1 cellular context compared by ENCODE assay signal in the genomic region with DNA sequence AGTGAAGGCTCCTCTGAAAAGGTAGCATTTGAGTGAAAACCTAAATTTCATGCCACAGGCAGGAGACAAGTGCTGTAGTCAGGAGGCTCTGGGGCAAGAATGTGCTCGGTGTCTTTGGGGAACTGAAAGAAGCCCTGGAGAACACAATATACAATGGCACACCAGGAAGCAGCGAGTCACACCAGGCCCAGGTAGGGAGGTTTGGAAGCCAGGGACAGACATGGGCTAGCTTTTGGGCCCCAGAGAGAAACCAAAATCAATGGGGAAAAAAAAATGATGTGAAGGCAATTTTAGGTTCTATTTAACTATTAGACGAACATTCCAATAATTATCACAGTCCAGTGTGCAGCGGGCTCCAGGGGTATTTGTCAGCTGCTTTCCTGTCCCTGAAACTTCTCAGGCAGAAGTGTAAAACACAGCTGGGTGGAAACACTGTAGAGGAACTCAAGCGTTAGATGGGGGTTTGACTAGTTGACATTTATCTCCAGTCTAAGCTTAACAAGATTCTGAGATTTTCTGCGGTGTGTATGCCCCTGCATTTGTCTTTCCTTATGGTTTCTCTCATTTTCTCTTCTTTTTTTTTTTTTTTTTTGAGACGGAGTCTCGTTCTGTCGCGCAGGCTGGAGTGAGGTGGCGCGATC.
TF ChIP-seq lines count a peak whose summit lies in the region.

No MANE protein-coding gene starts in this region.

TF ChIP-seq in GM12878, 131 proteins besides CTCF, POLR2A, EP300 and RAD21 (continued from another document and continues in another):
- TF ChIP-seq ZNF384 (IDR thresholded peaks at IDR 0.05; ENCODE audit: borderline replicate concordance, low read depth, low read length) (0 out of 2 replicates have a peak, but pooled peaks have one; percentile 6), NFXL1 (IDR thresholded peaks at IDR 0.05; ENCODE audit: borderline replicate concordance) (no peak), NBN (IDR thresholded peaks at IDR 0.05) (peak; percentile 62; the same call in 1 of the 2 replicates), SP1 (IDR thresholded peaks at IDR 0.05; ENCODE audit: low read depth, low read length) (no peak), RAD51 (IDR thresholded peaks at IDR 0.05) (0 out of 2 replicates have a peak, but pooled peaks have one; percentile 12), BCLAF1 (IDR thresholded peaks at IDR 0.05) (no peak), ELK1 (IDR thresholded peaks at IDR 0.05; ENCODE audit: low read depth, low read length) (no peak), STAT3 (IDR thresholded peaks at IDR 0.05; ENCODE audit: low read depth, low read length) (no peak), GATAD2B (conservative IDR thresholded peaks at IDR 0.05; ENCODE audit: low read depth) (peak; percentile 24; the same call in 1 of the 2 replicates), MTA2 (IDR thresholded peaks at IDR 0.05; ENCODE audit: low read depth) (peak; percentile 46; the same call in 1 of the 2 replicates), TARDBP (IDR thresholded peaks at IDR 0.05; ENCODE audit: borderline replicate concordance) (no peak), POLR2AphosphoS2 (IDR thresholded peaks at IDR 0.05; ENCODE audit: low read depth, low read length) (no peak), SPI1 (IDR thresholded peaks at IDR 0.05; ENCODE audit: borderline replicate concordance, insufficient read depth, low read depth, low read length) (peak; percentile 91), FOS (IDR thresholded peaks at IDR 0.05; ENCODE audit: borderline replicate concordance, extremely low read depth, insufficient read length) (no peak), GABPA (IDR thresholded peaks at IDR 0.05; ENCODE audit: low read depth) (no peak), CEBPB (IDR thresholded peaks at IDR 0.05; ENCODE audit: borderline replicate concordance in 1 of 2, low read depth in 2 of 2, low read length in 2 of 2) (no peak), CBFB (IDR thresholded peaks at IDR 0.05; ENCODE audit: low read depth) (no peak), IRF5 (IDR thresholded peaks at IDR 0.05; ENCODE audit: borderline replicate concordance) (no peak), BCL3 (IDR thresholded peaks at IDR 0.05; ENCODE audit: borderline replicate concordance, insufficient read depth, low read depth, low read length, poor library complexity, severe bottlenecking) (no peak), TCF7 (IDR thresholded peaks at IDR 0.05; ENCODE audit: borderline replicate concordance) (no peak), ZNF274 (IDR thresholded peaks at IDR 0.05; ENCODE audit: insufficient read depth, insufficient read length) (no peak), IKZF2 (IDR thresholded peaks at IDR 0.05) (peak; percentile 75 to 79), IKZF1 (conservative IDR thresholded peaks at IDR 0.05) (peak; percentile 84), MAX (IDR thresholded peaks at IDR 0.05; ENCODE audit: low read depth, low read length) (no peak), FOXM1 (IDR thresholded peaks at IDR 0.05; ENCODE audit: low read depth, low read length) (no peak), JUNB (IDR thresholded peaks at IDR 0.05) (no peak)
- TF ChIP-seq, protein P1, sequence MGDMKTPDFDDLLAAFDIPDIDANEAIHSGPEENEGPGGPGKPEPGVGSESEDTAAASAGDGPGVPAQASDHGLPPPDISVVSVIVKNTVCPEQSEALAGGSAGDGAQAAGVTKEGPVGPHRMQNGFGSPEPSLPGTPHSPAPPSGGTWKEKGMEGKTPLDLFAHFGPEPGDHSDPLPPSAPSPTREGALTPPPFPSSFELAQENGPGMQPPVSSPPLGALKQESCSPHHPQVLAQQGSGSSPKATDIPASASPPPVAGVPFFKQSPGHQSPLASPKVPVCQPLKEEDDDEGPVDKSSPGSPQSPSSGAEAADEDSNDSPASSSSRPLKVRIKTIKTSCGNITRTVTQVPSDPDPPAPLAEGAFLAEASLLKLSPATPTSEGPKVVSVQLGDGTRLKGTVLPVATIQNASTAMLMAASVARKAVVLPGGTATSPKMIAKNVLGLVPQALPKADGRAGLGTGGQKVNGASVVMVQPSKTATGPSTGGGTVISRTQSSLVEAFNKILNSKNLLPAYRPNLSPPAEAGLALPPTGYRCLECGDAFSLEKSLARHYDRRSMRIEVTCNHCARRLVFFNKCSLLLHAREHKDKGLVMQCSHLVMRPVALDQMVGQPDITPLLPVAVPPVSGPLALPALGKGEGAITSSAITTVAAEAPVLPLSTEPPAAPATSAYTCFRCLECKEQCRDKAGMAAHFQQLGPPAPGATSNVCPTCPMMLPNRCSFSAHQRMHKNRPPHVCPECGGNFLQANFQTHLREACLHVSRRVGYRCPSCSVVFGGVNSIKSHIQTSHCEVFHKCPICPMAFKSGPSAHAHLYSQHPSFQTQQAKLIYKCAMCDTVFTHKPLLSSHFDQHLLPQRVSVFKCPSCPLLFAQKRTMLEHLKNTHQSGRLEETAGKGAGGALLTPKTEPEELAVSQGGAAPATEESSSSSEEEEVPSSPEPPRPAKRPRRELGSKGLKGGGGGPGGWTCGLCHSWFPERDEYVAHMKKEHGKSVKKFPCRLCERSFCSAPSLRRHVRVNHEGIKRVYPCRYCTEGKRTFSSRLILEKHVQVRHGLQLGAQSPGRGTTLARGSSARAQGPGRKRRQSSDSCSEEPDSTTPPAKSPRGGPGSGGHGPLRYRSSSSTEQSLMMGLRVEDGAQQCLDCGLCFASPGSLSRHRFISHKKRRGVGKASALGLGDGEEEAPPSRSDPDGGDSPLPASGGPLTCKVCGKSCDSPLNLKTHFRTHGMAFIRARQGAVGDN (IDR thresholded peaks at IDR 0.05), result peak; percentile 62; the same call in 1 of the 2 replicates
- TF ChIP-seq, protein P2, sequence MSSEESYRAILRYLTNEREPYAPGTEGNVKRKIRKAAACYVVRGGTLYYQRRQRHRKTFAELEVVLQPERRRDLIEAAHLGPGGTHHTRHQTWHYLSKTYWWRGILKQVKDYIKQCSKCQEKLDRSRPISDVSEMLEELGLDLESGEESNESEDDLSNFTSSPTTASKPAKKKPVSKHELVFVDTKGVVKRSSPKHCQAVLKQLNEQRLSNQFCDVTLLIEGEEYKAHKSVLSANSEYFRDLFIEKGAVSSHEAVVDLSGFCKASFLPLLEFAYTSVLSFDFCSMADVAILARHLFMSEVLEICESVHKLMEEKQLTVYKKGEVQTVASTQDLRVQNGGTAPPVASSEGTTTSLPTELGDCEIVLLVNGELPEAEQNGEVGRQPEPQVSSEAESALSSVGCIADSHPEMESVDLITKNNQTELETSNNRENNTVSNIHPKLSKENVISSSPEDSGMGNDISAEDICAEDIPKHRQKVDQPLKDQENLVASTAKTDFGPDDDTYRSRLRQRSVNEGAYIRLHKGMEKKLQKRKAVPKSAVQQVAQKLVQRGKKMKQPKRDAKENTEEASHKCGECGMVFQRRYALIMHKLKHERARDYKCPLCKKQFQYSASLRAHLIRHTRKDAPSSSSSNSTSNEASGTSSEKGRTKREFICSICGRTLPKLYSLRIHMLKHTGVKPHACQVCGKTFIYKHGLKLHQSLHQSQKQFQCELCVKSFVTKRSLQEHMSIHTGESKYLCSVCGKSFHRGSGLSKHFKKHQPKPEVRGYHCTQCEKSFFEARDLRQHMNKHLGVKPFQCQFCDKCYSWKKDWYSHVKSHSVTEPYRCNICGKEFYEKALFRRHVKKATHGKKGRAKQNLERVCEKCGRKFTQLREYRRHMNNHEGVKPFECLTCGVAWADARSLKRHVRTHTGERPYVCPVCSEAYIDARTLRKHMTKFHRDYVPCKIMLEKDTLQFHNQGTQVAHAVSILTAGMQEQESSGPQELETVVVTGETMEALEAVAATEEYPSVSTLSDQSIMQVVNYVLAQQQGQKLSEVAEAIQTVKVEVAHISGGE (CRISPR knock-in tag; IDR thresholded peaks at IDR 0.05), result no peak
- TF ChIP-seq, protein P3, sequence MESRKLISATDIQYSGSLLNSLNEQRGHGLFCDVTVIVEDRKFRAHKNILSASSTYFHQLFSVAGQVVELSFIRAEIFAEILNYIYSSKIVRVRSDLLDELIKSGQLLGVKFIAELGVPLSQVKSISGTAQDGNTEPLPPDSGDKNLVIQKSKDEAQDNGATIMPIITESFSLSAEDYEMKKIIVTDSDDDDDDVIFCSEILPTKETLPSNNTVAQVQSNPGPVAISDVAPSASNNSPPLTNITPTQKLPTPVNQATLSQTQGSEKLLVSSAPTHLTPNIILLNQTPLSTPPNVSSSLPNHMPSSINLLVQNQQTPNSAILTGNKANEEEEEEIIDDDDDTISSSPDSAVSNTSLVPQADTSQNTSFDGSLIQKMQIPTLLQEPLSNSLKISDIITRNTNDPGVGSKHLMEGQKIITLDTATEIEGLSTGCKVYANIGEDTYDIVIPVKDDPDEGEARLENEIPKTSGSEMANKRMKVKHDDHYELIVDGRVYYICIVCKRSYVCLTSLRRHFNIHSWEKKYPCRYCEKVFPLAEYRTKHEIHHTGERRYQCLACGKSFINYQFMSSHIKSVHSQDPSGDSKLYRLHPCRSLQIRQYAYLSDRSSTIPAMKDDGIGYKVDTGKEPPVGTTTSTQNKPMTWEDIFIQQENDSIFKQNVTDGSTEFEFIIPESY (IDR thresholded peaks at IDR 0.05), result peak; percentile 55; the same call in 1 of the 2 replicates
- TF ChIP-seq, protein P4, sequence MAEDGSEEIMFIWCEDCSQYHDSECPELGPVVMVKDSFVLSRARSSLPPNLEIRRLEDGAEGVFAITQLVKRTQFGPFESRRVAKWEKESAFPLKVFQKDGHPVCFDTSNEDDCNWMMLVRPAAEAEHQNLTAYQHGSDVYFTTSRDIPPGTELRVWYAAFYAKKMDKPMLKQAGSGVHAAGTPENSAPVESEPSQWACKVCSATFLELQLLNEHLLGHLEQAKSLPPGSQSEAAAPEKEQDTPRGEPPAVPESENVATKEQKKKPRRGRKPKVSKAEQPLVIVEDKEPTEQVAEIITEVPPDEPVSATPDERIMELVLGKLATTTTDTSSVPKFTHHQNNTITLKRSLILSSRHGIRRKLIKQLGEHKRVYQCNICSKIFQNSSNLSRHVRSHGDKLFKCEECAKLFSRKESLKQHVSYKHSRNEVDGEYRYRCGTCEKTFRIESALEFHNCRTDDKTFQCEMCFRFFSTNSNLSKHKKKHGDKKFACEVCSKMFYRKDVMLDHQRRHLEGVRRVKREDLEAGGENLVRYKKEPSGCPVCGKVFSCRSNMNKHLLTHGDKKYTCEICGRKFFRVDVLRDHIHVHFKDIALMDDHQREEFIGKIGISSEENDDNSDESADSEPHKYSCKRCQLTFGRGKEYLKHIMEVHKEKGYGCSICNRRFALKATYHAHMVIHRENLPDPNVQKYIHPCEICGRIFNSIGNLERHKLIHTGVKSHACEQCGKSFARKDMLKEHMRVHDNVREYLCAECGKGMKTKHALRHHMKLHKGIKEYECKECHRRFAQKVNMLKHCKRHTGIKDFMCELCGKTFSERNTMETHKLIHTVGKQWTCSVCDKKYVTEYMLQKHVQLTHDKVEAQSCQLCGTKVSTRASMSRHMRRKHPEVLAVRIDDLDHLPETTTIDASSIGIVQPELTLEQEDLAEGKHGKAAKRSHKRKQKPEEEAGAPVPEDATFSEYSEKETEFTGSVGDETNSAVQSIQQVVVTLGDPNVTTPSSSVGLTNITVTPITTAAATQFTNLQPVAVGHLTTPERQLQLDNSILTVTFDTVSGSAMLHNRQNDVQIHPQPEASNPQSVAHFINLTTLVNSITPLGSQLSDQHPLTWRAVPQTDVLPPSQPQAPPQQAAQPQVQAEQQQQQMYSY (CRISPR knock-in tag; IDR thresholded peaks at IDR 0.05), result no peak
